ENCODE assay signal across 8 cellular contexts in the genomic region with DNA sequence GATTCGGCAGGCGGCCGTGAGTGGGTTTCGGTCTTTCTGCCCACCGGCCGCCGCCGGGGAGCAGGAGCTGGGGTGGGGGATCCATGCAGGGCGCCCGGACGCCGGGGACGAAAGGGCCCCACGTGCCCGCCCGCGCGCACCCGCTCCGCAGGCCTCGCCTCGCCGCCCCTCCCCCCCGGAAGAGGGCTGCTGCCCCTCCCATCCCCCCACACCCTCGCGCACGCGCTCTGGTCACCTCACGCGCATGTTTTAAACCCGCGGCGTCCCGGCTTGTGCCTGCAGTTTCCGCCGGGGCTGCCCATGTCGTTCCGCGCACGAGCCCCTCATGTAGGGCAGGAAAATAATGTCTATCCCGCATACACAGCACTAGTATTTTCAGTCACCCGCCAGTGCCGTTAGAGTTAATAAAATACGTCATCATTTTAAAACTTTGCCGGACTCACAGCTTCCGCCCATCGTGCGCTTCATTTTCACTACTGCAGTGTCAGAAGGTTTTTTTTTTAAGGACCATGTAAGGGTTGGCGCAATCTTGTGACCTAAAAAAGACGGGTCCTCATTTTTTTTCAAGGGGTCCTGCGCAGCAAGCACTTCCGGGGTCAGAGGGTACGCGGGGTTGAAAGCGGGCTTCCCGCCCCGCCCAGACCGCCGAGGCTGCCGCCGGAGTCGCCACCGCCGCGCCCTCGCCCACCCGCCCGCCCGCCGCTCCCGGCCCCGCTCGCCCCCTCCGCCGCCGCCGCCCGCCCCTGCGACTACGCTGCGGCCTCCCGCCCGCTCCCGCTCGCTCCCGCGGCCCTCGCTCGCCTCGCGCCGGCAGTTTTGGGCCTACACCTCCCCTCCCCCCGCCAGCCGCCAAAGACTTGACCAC. TPM values are rescaled to one million over a fixed set of nuclear protein-coding genes. Genes with fewer than 3 reads are reported as not detected.
DNase-seq lines count a peak whose midpoint lies in the region; ATAC-seq and TF ChIP-seq lines count a peak whose summit lies in the region.

TSS of gene PCBP1 (plus strand) at position 640 of the 865 bp plus-strand sequence. CDS start 267 bp downstream, outside the sequence.

- no peaks in the 10 kb centered on the region for H3K9me3 Mint-ChIP-seq in activated naive CD8-positive, alpha-beta T cell treated with anti-CD3 and anti-CD28 coated beads, Interleukin-2, amount 10 ng/mL, durations not matched to agents 7 days and 5 days
- H3K9me3 Mint-ChIP-seq in osteocyte (ENCODE audit: unreplicated experiment): no peaks in the 10 kb centered on the region

- TF ChIP-seq POLR2A in GM10847 (IDR thresholded peaks at IDR 0.05; ENCODE audit: extremely low read depth, insufficient read length) (peak; percentile 83), testis (IDR thresholded peaks at IDR 0.05) (no peak)

- TF ChIP-seq CTCF in osteocyte (IDR thresholded peaks at IDR 0.05): no peak
- peak in 1 of 3 experiments; percentile 15 for TF ChIP-seq CTCF in testis (IDR thresholded peaks at IDR 0.05)

- WGBS in testis, 2 donors: 0% methylated on average over 19 to 48 of the region's 94 CpGs

- peaks cover 37% of the 10 kb centered on the region for H3K4me1 ChIP-seq in testis

- H3K4me3 ChIP-seq in testis: peak within 1 kb of the TSS; percentile 82 to 94

- no peaks in the 10 kb centered on the region for H3K27me3 ChIP-seq in testis

- H3K27me3 Mint-ChIP-seq in activated naive CD8-positive, alpha-beta T cell treated with anti-CD3 and anti-CD28 coated beads, Interleukin-2, amount 10 ng/mL, durations not matched to agents 7 days and 5 days: no peaks in the 10 kb centered on the region
- H3K27me3 Mint-ChIP-seq in osteocyte (ENCODE audit: unreplicated experiment): no peaks in the 10 kb centered on the region

- DNase-seq in NCI-H1436 treated with DMSO at 0.1 percent for 48 hours (lab: John Stamatoyannopoulos, UW) (peak; percentile 68), SW480 (ENCODE audit: low spot score) (peak; percentile 97), head of caudate nucleus (peak; percentile 81 to 98 (median 92)), osteocyte (ENCODE audit: extremely low spot score, unreplicated experiment) (peak; percentile 99), testis (peak; percentile 94)
- DNase-seq in activated naive CD8-positive, alpha-beta T cell treated with anti-CD3 and anti-CD28 coated beads, Interleukin-2, amount 10 ng/mL, durations not matched to agents 7 days and 5 days: peak; percentile 99

- peak; percentile 36 for ATAC-seq in HG02763 (IDR thresholded peaks at IDR 0.05; ENCODE audit: unreplicated experiment)
- ATAC-seq in activated naive CD8-positive, alpha-beta T cell treated with anti-CD3 and anti-CD28 coated beads, Interleukin-2, amount 10 ng/mL, durations not matched to agents 7 days and 5 days (ENCODE audit: low read depth): peak; percentile 34

- H3K36me3 Mint-ChIP-seq in activated naive CD8-positive, alpha-beta T cell treated with anti-CD3 and anti-CD28 coated beads, Interleukin-2, amount 10 ng/mL, durations not matched to agents 7 days and 5 days: peaks cover 37% of the 10 kb centered on the region
- peaks cover 32% of the 10 kb centered on the region for H3K36me3 Mint-ChIP-seq in osteocyte (ENCODE audit: unreplicated experiment)

- peak within 1 kb of the TSS; percentile 100 for H3K27ac ChIP-seq in testis

- no peaks in the 10 kb centered on the region for H3K9me3 ChIP-seq in testis

- POLR2A ChIA-PET in activated naive CD8-positive, alpha-beta T cell treated with anti-CD3 and anti-CD28 coated beads, Interleukin-2, amount 10 ng/mL, durations not matched to agents 7 days and 5 days (lab: Charles Lee): interaction anchor here (0.6 to 13.8 kb wide), 14 partner anchors 7 to 381 kb away, joined by 3 to 444 read pairs (median 14); partner anchors contain the start of genes C2orf42, MXD1 and SNRPG

- no peaks in the 10 kb centered on the region for H3K36me3 ChIP-seq in testis (ENCODE audit: low read depth, missing control alignments)

- peak within 1 kb of the TSS; percentile 98 for H3K27ac Mint-ChIP-seq in activated naive CD8-positive, alpha-beta T cell treated with anti-CD3 and anti-CD28 coated beads, Interleukin-2, amount 10 ng/mL, durations not matched to agents 7 days and 5 days
- H3K27ac Mint-ChIP-seq in osteocyte (ENCODE audit: unreplicated experiment): peak within 1 kb of the TSS; percentile 100

- H3K4me1 Mint-ChIP-seq in activated naive CD8-positive, alpha-beta T cell treated with anti-CD3 and anti-CD28 coated beads, Interleukin-2, amount 10 ng/mL, durations not matched to agents 7 days and 5 days: peaks cover 47% of the 10 kb centered on the region
- H3K4me1 Mint-ChIP-seq in osteocyte (ENCODE audit: unreplicated experiment): peaks cover 35% of the 10 kb centered on the region

- peak within 1 kb of the TSS; percentile 96 for H3K4me3 Mint-ChIP-seq in activated naive CD8-positive, alpha-beta T cell treated with anti-CD3 and anti-CD28 coated beads, Interleukin-2, amount 10 ng/mL, durations not matched to agents 7 days and 5 days
- peak within 1 kb of the TSS; percentile 97 for H3K4me3 Mint-ChIP-seq in osteocyte (ENCODE audit: unreplicated experiment)

- intact Hi-C loops in head of caudate nucleus (cut with DNase I): loop anchor here (2.0 to 5.0 kb wide), 3 partner anchors 56 to 172 kb away; partner anchors contain the start of genes MXD1 and TIA1
- intact Hi-C loops in testis (cut with DNase I; ENCODE audit: low total_unique reads): loop anchor here (2.0 to 10.0 kb wide), 3 partner anchors 35 to 172 kb away; partner anchors contain the start of gene MXD1

RNA-seq across cellular contexts. Expression of gene PCBP1, which starts in this region (rescaled TPM):
- total RNA-seq in activated naive CD8-positive, alpha-beta T cell treated with anti-CD3 and anti-CD28 coated beads, Interleukin-2, amount 10 ng/mL, durations not matched to agents 7 days and 5 days: 100 to 1,000 TPM; 459 to 467 TPM
- total RNA-seq in osteocyte (261 and 262 TPM in 2 replicates), testis (100 to 1,000 TPM; 144 to 200 TPM)
- 270 TPM for polyA plus RNA-seq in testis (ENCODE audit: insufficient read depth, low read depth, low replicate concordance)

Comparison
In these comparisons a context has a peak if more than half of its experiments do, and no peak if none do; other contexts are left out.
1. Peak in every context shown above with its lines: DNase-seq, ATAC-seq, H3K4me3 ChIP-seq and H3K27ac ChIP-seq.